9 cellular contexts compared by ENCODE assay signal in the genomic region with DNA sequence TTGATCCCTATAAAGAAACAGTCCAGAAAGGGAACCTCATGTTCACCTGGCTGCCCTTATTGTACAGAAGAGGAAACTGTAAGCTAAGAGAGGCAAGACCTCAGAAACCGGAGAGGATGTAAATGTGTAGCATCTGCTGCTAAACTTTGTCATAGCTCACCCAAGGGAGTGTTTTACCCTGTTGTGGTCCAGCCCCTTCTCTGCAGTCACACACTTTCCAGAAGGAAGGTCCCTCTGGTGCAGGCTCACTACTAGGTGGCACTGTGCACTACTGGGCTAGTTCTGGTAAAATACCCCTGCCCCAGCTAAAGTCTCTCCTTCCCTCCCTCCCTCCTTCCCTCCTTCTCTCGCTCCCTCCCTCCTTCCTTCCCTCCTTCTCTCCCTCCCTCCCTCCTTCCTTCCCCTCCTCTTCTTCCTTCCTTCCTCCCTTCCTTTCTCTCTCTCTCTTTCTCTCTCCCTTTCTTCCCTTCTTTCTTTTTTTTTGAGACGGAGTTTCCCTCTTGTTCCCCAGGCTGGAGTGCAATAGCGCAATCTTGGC.
A peak's percentile ranks its signal among the peaks of the same experiment; 100 is the strongest.
DNase-seq lines count a peak whose midpoint lies in the region; ATAC-seq and TF ChIP-seq lines count a peak whose summit lies in the region.
"Had no signal": no experiment of that assay in that cellular context is flagged by ENCODE, and none has a peak within 500 bp of the region (broad histone marks: within the 10 kb centered on the region; RNA-seq: fewer than 3 reads in every experiment).

No MANE protein-coding gene starts in this region.

- peak; percentile 66 for ATAC-seq in GM19438 (IDR thresholded peaks at IDR 0.05; ENCODE audit: low read depth, unreplicated experiment)
- peak; percentile 55 for ATAC-seq in HG03432 (IDR thresholded peaks at IDR 0.05; ENCODE audit: unreplicated experiment)

- no peak overlapping the region for H3K4me3 ChIP-seq in astrocyte of the spinal cord (ENCODE audit: low read depth, low read length)

- in situ Hi-C loops in astrocyte of the spinal cord (cut with HindIII; ENCODE audit: low sequenced_read_pairs), result no loop called here

- TF ChIP-seq CTCF in astrocyte of the spinal cord (IDR thresholded peaks at IDR 0.05; ENCODE audit: low read depth, low read length), result peak; percentile 80

- DNase-seq in DMS 273 treated with DMSO at 0.1 percent for 48 hours (lab: John Stamatoyannopoulos, UW), result peak; percentile 8
- peak; percentile 22 for DNase-seq in astrocyte of the spinal cord (ENCODE audit: low read depth, low spot score)
- DNase-seq in NCI-H774 (lab: John Stamatoyannopoulos, UW), result no peak
- no peak for DNase-seq in NCI-H2196 (lab: John Stamatoyannopoulos, UW; ENCODE audit: unreplicated experiment)
- no peak for DNase-seq in iPS-NIHi7 (ENCODE audit: extremely low spot score)
- no peak for DNase-seq in HUDEP-2 (lab: John Stamatoyannopoulos, UW; ENCODE audit: unreplicated experiment in 76 of 76)
- DNase-seq: DND-41 had no signal

Comparison
In these comparisons a context has a peak if more than half of its experiments do, and no peak if none do; other contexts are left out.
1. DNase-seq: peak in DMS 273 treated with DMSO at 0.1 percent for 48 hours (single experiment) and astrocyte of the spinal cord (single experiment); none in NCI-H774 (single experiment), NCI-H2196 (single experiment), iPS-NIHi7 (single experiment) and HUDEP-2 (0 of 76).